21 cellular contexts compared by ENCODE assay signal in genomic region chr9:87604886-87605588, GRCh38.
DNase-seq lines count a peak whose midpoint lies in the region; ATAC-seq and TF ChIP-seq lines count a peak whose summit lies in the region.
"Had no signal": no experiment of that assay in that cellular context is flagged by ENCODE, and none has a peak within 500 bp of the region (broad histone marks: within the 10 kb centered on the region; RNA-seq: fewer than 3 reads in every experiment).

No MANE protein-coding gene starts in this region.

- peak; percentile 26 for DNase-seq in GM12864 (ENCODE audit: low read depth)
- DNase-seq in WTC11 (ENCODE audit: low spot score), result no peak
- no peak for DNase-seq in nephron progenitor cell
- DNase-seq in NCI-H128 (lab: John Stamatoyannopoulos, UW; ENCODE audit: unreplicated experiment), result no peak
- DNase-seq in heart right ventricle, result no peak
- no peak for DNase-seq in activated naive CD4-positive, alpha-beta T cell treated with anti-CD3 and anti-CD28 coated beads, Interleukin-2, amount 50 U/mL, for 16 hours
- no peak for DNase-seq in NCI-H2227 treated with DMSO at 0.1 percent for 48 hours (lab: John Stamatoyannopoulos, UW)
- DNase-seq: activated CD4-positive, alpha-beta T cell treated with anti-CD3 and anti-CD28 coated beads for 4 hours; activated naive CD4-positive, alpha-beta T cell treated with anti-CD3 and anti-CD28 coated beads for 36 hours; activated T-cell treated with anti-CD3 and anti-CD28 coated beads, Interleukin-2, amount 50 U/mL, for 48 hours; DMS 273 treated with DMSO at 0.1 percent for 48 hours; dorsolateral prefrontal cortex; KG1; left lung; midbrain; NCI-H187; substantia nigra had no signal

- peak; percentile 50 for ATAC-seq in HG03159 (IDR thresholded peaks at IDR 0.05; ENCODE audit: unreplicated experiment)
- ATAC-seq in WTC11, result no peak
- no peak for ATAC-seq in heart right ventricle
- ATAC-seq: left lung, Right ventricle myocardium inferior had no signal

- no peaks in the 10 kb centered on the region for H3K36me3 ChIP-seq in heart right ventricle
- H3K36me3 ChIP-seq: vagina had no signal

- intact Hi-C loops in heart right ventricle (cut with DNase I), result no loop called here

- TF ChIP-seq CTCF in GM12864 (IDR thresholded peaks at IDR 0.05; ENCODE audit: low read depth, low read length, missing control alignments) (no peak), WTC11 (IDR thresholded peaks at IDR 0.05) (no peak), nephron progenitor cell (IDR thresholded peaks at IDR 0.05) (no peak), heart right ventricle (IDR thresholded peaks at IDR 0.05) (no peak)

- peaks cover 41% of the 10 kb centered on the region for H3K36me3 Mint-ChIP-seq in WTC11
- peaks cover 38% of the 10 kb centered on the region for H3K36me3 Mint-ChIP-seq in nephron progenitor cell (ENCODE audit: low read depth)

- H3K27ac ChIP-seq in heart right ventricle, result no peak overlapping the region
- H3K27ac ChIP-seq: C4-2B, vagina had no signal

- no peak overlapping the region for H3K4me3 ChIP-seq in GM12864 (ENCODE audit: low read depth, low read length)
- no peak overlapping the region for H3K4me3 ChIP-seq in heart right ventricle
- H3K4me3 ChIP-seq: dorsolateral prefrontal cortex, left lung, vagina had no signal

- 0 out of 2 replicates have a peak, but pooled peaks cover 3% of the 10 kb centered on the region for H3K9me3 Mint-ChIP-seq in WTC11
- H3K9me3 Mint-ChIP-seq in nephron progenitor cell, result no peaks in the 10 kb centered on the region

- H3K4me1 ChIP-seq in heart right ventricle, result peaks cover 0 to 29% (median 2%) of the 10 kb centered on the region in 9 donors

- H3K9me3 ChIP-seq in heart right ventricle, result peaks cover 0 to 12% (median 0%) of the 10 kb centered on the region in 11 donors
- H3K9me3 ChIP-seq: left lung, vagina had no signal

- H3K4me1 Mint-ChIP-seq in WTC11 (peaks cover 76% of the 10 kb centered on the region), nephron progenitor cell (peaks cover 66% of the 10 kb centered on the region)

- no peak overlapping the region for H3K4me3 Mint-ChIP-seq in WTC11
- no peak overlapping the region for H3K4me3 Mint-ChIP-seq in nephron progenitor cell
- H3K4me3 Mint-ChIP-seq: activated naive CD4-positive, alpha-beta T cell treated with anti-CD3 and anti-CD28 coated beads for 36 hours had no signal

- CTCF ChIA-PET in WTC11 (lab: Charles Lee), result no interaction called here

- POLR2A ChIA-PET in WTC11 (lab: Charles Lee), result no interaction called here

- no peaks in the 10 kb centered on the region for H3K27me3 Mint-ChIP-seq in WTC11 (ENCODE audit: low read depth)
- H3K27me3 Mint-ChIP-seq in nephron progenitor cell (ENCODE audit: low read depth, poor library complexity), result no peaks in the 10 kb centered on the region

- H3K27ac Mint-ChIP-seq in WTC11 (peak overlapping the region; percentile 11; the same call in 1 of the 2 replicates), nephron progenitor cell (peak overlapping the region; percentile 24)
- H3K27ac Mint-ChIP-seq: activated naive CD4-positive, alpha-beta T cell treated with anti-CD3 and anti-CD28 coated beads for 36 hours had no signal

- 88 to 95% methylated on average over 23 of the region's 23 CpGs for WGBS in heart right ventricle, 2 donors

- H3K27me3 ChIP-seq in heart right ventricle, result no peaks in the 10 kb centered on the region
- H3K27me3 ChIP-seq: dorsolateral prefrontal cortex, left lung, vagina had no signal

TF ChIP-seq in WTC11, 78 proteins besides CTCF, POLR2A, EP300 and RAD21:
- no peak for TF ChIP-seq JUN (CRISPR knock-in tag; IDR thresholded peaks at IDR 0.05)
- no peak for TF ChIP-seq NR2C2 (CRISPR knock-in tag; IDR thresholded peaks at IDR 0.05)
- TF ChIP-seq PREB (CRISPR knock-in tag; IDR thresholded peaks at IDR 0.05; ENCODE audit: borderline replicate concordance), result no peak
- no peak for TF ChIP-seq E2F1 (CRISPR knock-in tag; IDR thresholded peaks at IDR 0.05)
- no peak for TF ChIP-seq ZNF138 (CRISPR knock-in tag; conservative IDR thresholded peaks at IDR 0.05)
- TF ChIP-seq ZBTB21 (CRISPR knock-in tag; IDR thresholded peaks at IDR 0.05; ENCODE audit: borderline replicate concordance), result no peak
- TF ChIP-seq ELF4 (CRISPR knock-in tag; IDR thresholded peaks at IDR 0.05; ENCODE audit: low read depth), result no peak
- no peak for TF ChIP-seq KAT7 (CRISPR knock-in tag; IDR thresholded peaks at IDR 0.05; ENCODE audit: borderline replicate concordance)
- TF ChIP-seq PRRX2 (CRISPR knock-in tag; IDR thresholded peaks at IDR 0.05), result no peak
- TF ChIP-seq ATF1 (CRISPR knock-in tag; IDR thresholded peaks at IDR 0.05), result no peak
- TF ChIP-seq, protein P1, sequence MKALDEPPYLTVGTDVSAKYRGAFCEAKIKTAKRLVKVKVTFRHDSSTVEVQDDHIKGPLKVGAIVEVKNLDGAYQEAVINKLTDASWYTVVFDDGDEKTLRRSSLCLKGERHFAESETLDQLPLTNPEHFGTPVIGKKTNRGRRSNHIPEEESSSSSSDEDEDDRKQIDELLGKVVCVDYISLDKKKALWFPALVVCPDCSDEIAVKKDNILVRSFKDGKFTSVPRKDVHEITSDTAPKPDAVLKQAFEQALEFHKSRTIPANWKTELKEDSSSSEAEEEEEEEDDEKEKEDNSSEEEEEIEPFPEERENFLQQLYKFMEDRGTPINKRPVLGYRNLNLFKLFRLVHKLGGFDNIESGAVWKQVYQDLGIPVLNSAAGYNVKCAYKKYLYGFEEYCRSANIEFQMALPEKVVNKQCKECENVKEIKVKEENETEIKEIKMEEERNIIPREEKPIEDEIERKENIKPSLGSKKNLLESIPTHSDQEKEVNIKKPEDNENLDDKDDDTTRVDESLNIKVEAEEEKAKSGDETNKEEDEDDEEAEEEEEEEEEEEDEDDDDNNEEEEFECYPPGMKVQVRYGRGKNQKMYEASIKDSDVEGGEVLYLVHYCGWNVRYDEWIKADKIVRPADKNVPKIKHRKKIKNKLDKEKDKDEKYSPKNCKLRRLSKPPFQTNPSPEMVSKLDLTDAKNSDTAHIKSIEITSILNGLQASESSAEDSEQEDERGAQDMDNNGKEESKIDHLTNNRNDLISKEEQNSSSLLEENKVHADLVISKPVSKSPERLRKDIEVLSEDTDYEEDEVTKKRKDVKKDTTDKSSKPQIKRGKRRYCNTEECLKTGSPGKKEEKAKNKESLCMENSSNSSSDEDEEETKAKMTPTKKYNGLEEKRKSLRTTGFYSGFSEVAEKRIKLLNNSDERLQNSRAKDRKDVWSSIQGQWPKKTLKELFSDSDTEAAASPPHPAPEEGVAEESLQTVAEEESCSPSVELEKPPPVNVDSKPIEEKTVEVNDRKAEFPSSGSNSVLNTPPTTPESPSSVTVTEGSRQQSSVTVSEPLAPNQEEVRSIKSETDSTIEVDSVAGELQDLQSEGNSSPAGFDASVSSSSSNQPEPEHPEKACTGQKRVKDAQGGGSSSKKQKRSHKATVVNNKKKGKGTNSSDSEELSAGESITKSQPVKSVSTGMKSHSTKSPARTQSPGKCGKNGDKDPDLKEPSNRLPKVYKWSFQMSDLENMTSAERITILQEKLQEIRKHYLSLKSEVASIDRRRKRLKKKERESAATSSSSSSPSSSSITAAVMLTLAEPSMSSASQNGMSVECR (CRISPR knock-in tag; IDR thresholded peaks at IDR 0.05; ENCODE audit: borderline replicate concordance), result no peak
- TF ChIP-seq TCF7 (CRISPR knock-in tag; IDR thresholded peaks at IDR 0.05; ENCODE audit: low read depth), result no peak
- TF ChIP-seq, protein P2, sequence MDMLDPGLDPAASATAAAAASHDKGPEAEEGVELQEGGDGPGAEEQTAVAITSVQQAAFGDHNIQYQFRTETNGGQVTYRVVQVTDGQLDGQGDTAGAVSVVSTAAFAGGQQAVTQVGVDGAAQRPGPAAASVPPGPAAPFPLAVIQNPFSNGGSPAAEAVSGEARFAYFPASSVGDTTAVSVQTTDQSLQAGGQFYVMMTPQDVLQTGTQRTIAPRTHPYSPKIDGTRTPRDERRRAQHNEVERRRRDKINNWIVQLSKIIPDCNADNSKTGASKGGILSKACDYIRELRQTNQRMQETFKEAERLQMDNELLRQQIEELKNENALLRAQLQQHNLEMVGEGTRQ (CRISPR knock-in tag; IDR thresholded peaks at IDR 0.05), result no peak
- TF ChIP-seq ZNF121 (CRISPR knock-in tag; IDR thresholded peaks at IDR 0.05), result no peak
- no peak for TF ChIP-seq FOXK1 (CRISPR knock-in tag; IDR thresholded peaks at IDR 0.05)
- no peak for TF ChIP-seq MXD4 (CRISPR knock-in tag; IDR thresholded peaks at IDR 0.05; ENCODE audit: borderline replicate concordance)
